In genomic region chr2:239285071-239285931, GRCh38 we compare ENCODE assay signal across 8 cellular contexts.
DNase-seq lines count a peak whose midpoint lies in the region; ATAC-seq and TF ChIP-seq lines count a peak whose summit lies in the region.

No MANE protein-coding gene starts in this region.

- H3K27me3 ChIP-seq in CD8-positive, alpha-beta memory T cell (ENCODE audit: insufficient read depth, low read length, poor library complexity, severe bottlenecking) = no peaks in the 10 kb centered on the region
- H3K27me3 ChIP-seq in Peyer's patch = no peaks in the 10 kb centered on the region
- no peaks in the 10 kb centered on the region for H3K27me3 ChIP-seq in prostate gland (replicated peaks; ENCODE audit: insufficient read depth)

- peak overlapping the region; percentile 8 to 84 (median 60) for H3K27ac Mint-ChIP-seq in CD8-positive, alpha-beta memory T cell
- H3K27ac Mint-ChIP-seq in neural crest cell (ENCODE audit: unreplicated experiment) = no peak overlapping the region

- H3K4me1 ChIP-seq in CD8-positive, alpha-beta memory T cell (ENCODE audit: insufficient read depth, low read length) = peaks cover 62% of the 10 kb centered on the region
- H3K4me1 ChIP-seq in Peyer's patch = peaks cover 0 to 38% (median 7%) of the 10 kb centered on the region in 4 donors
- H3K4me1 ChIP-seq in prostate gland (replicated peaks) = no peaks in the 10 kb centered on the region

- intact Hi-C loops in prostate gland (cut with DNase I) = no loop called here

- POLR2A ChIA-PET in CD8-positive, alpha-beta memory T cell (lab: Charles Lee) = interaction anchor here (0.8 kb wide), 1 partner anchor 21 kb away, joined by 3 read pairs; no protein-coding TSS in a partner anchor

- H3K9me3 ChIP-seq in CD8-positive, alpha-beta memory T cell (ENCODE audit: low read length) = no peaks in the 10 kb centered on the region
- H3K9me3 ChIP-seq in Peyer's patch (no peaks in the 10 kb centered on the region), prostate gland (no peaks in the 10 kb centered on the region)

- 56% methylated on average over 26 of the region's 26 CpGs for WGBS in prostate gland

- H3K27ac ChIP-seq in CD8-positive, alpha-beta memory T cell (ENCODE audit: low read depth, low read length) = no peak overlapping the region
- H3K27ac ChIP-seq in Peyer's patch (peak overlapping the region in 3 of 4 donors; percentile 42 to 67 (median 55)), coronary artery (no peak overlapping the region), prostate gland (peak overlapping the region in 1 of 2 donors; percentile 15)

- CTCF ChIA-PET in CD8-positive, alpha-beta memory T cell (lab: Charles Lee) = interaction anchor here (1.0 to 1.7 kb wide), 2 partner anchors 10 to 96 kb away, joined by 3 to 8 read pairs; no protein-coding TSS in a partner anchor

- H3K4me1 Mint-ChIP-seq in CD8-positive, alpha-beta memory T cell = peaks cover 51 to 65% (median 58%) of the 10 kb centered on the region in 3 donors
- peaks cover 52% of the 10 kb centered on the region for H3K4me1 Mint-ChIP-seq in neural crest cell

- ATAC-seq in GM19452 (IDR thresholded peaks at IDR 0.05; ENCODE audit: unreplicated experiment) = no peak
- ATAC-seq in GM18517 (IDR thresholded peaks at IDR 0.05; ENCODE audit: unreplicated experiment) = no peak

- H3K36me3 Mint-ChIP-seq in CD8-positive, alpha-beta memory T cell = peaks cover 0 to 2% (median 0%) of the 10 kb centered on the region in 3 donors
- H3K36me3 Mint-ChIP-seq in neural crest cell (ENCODE audit: low read depth) = no peaks in the 10 kb centered on the region

- H3K4me3 Mint-ChIP-seq in CD8-positive, alpha-beta memory T cell = peak overlapping the region; percentile 63 to 86 (median 79)
- peak overlapping the region; percentile 1 for H3K4me3 Mint-ChIP-seq in neural crest cell

- no peaks in the 10 kb centered on the region for H3K9me3 Mint-ChIP-seq in CD8-positive, alpha-beta memory T cell
- H3K9me3 Mint-ChIP-seq in neural crest cell = no peaks in the 10 kb centered on the region

- no peaks in the 10 kb centered on the region for H3K27me3 Mint-ChIP-seq in CD8-positive, alpha-beta memory T cell
- no peaks in the 10 kb centered on the region for H3K27me3 Mint-ChIP-seq in neural crest cell (ENCODE audit: low read depth)

- TF ChIP-seq POLR2A in Peyer's patch (IDR thresholded peaks at IDR 0.05) (peak in 1 of 2 donors; percentile 16), prostate gland (IDR thresholded peaks at IDR 0.05) (no peak)

- peak overlapping the region; percentile 37 for H3K4me3 ChIP-seq in CD8-positive, alpha-beta memory T cell (ENCODE audit: low read length)
- peak overlapping the region; percentile 23 to 52 (median 36) for H3K4me3 ChIP-seq in Peyer's patch
- peak overlapping the region; percentile 2 for H3K4me3 ChIP-seq in coronary artery
- no peak overlapping the region for H3K4me3 ChIP-seq in prostate gland

- TF ChIP-seq CTCF in Peyer's patch (IDR thresholded peaks at IDR 0.05) = no peak
- TF ChIP-seq CTCF in coronary artery (IDR thresholded peaks at IDR 0.05) = no peak
- no peak for TF ChIP-seq CTCF in neural crest cell (conservative IDR thresholded peaks at IDR 0.05)
- TF ChIP-seq CTCF in prostate gland (IDR thresholded peaks at IDR 0.05) = no peak

- no peaks in the 10 kb centered on the region for H3K36me3 ChIP-seq in CD8-positive, alpha-beta memory T cell (ENCODE audit: insufficient read depth, low read length)
- H3K36me3 ChIP-seq in Peyer's patch (no peaks in the 10 kb centered on the region), prostate gland (no peaks in the 10 kb centered on the region)

- DNase-seq in CD8-positive, alpha-beta memory T cell = peak in 1 of 5 donors; percentile 43
- DNase-seq in Peyer's patch (peak in 2 of 3 donors; percentile 70 to 71), coronary artery (ENCODE audit: low spot score) (no peak), neural crest cell (ENCODE audit: low read depth, low spot score) (no peak), AG08395 (ENCODE audit: low spot score) (no peak), prostate gland (ENCODE audit: low spot score) (no peak)

Comparison
In these comparisons a context has a peak if more than half of its experiments do, and no peak if none do; other contexts are left out.
1. DNase-seq: peak in Peyer's patch (2 of 3); none in coronary artery (single experiment), neural crest cell (single experiment), AG08395 (single experiment) and prostate gland (single experiment).
2. H3K27ac ChIP-seq: peak in Peyer's patch (3 of 4); none in CD8-positive, alpha-beta memory T cell (single experiment) and coronary artery (0 of 2).
3. H3K4me3 ChIP-seq: peak in CD8-positive, alpha-beta memory T cell (single experiment), Peyer's patch (4 of 4) and coronary artery (single experiment); none in prostate gland (0 of 2).